ENCODE assay signal across 11 cellular contexts in genomic region chr2:58131191-58132011, GRCh38.
DNase-seq lines count a peak whose midpoint lies in the region; ATAC-seq and TF ChIP-seq lines count a peak whose summit lies in the region.
"Had no signal": no experiment of that assay in that cellular context is flagged by ENCODE, and none has a peak within 500 bp of the region (broad histone marks: within the 10 kb centered on the region; RNA-seq: fewer than 3 reads in every experiment).

No MANE protein-coding gene starts in this region.

- H3K27me3 ChIP-seq in foreskin keratinocyte: no peaks in the 10 kb centered on the region
- H3K27me3 ChIP-seq: BLaER1 treated with 17β-estradiol and CSF1 and Interleukin-3, amounts not matched to agents 10 nM and 100 nM had no signal

- peak; percentile 38 for TF ChIP-seq CTCF in foreskin keratinocyte (conservative IDR thresholded peaks at IDR 0.05)

- no peaks in the 10 kb centered on the region for H3K9me3 Mint-ChIP-seq in immature natural killer cell
- H3K9me3 Mint-ChIP-seq: effector memory CD8-positive, alpha-beta T cell had no signal

- H3K27me3 Mint-ChIP-seq in immature natural killer cell (ENCODE audit: low read depth in 3 of 3): no peaks in the 10 kb centered on the region
- H3K27me3 Mint-ChIP-seq: effector memory CD8-positive, alpha-beta T cell had no signal

- no peaks in the 10 kb centered on the region for H3K4me1 ChIP-seq in foreskin keratinocyte
- H3K4me1 ChIP-seq: BLaER1 treated with 17β-estradiol and CSF1 and Interleukin-3, amounts not matched to agents 10 nM and 100 nM had no signal

- H3K4me3 Mint-ChIP-seq in immature natural killer cell: no peak overlapping the region
- H3K4me3 Mint-ChIP-seq: effector memory CD8-positive, alpha-beta T cell had no signal

- no peak overlapping the region for H3K27ac ChIP-seq in foreskin keratinocyte
- H3K27ac ChIP-seq: BLaER1 treated with 17β-estradiol and CSF1 and Interleukin-3, amounts not matched to agents 10 nM and 100 nM; WERI-Rb-1 had no signal

- peak; percentile 27 for DNase-seq in NCI-H1092 treated with DMSO at 0.1 percent for 48 hours (lab: John Stamatoyannopoulos, UW)
- DNase-seq in NCI-H1092 (lab: John Stamatoyannopoulos, UW): no peak
- DNase-seq in SHP77 treated with DMSO at 0.1 percent for 48 hours (lab: John Stamatoyannopoulos, UW): peak; percentile 24
- DNase-seq in foreskin keratinocyte: no peak
- DNase-seq in sciatic nerve (ENCODE audit: low spot score): peak; percentile 63
- DNase-seq in activated naive CD4-positive, alpha-beta T cell treated with Interleukin-2 at 50 U/mL for 16 hours: no peak
- DNase-seq in immature natural killer cell: no peak
- DNase-seq in cortex of kidney (lab: John Stamatoyannopoulos, UW): no peak
- DNase-seq: effector memory CD8-positive, alpha-beta T cell; WERI-Rb-1 had no signal

- H3K27ac Mint-ChIP-seq in immature natural killer cell: no peak overlapping the region

- intact Hi-C loops in sciatic nerve (cut with DNase I): no loop called here

- ATAC-seq in foreskin keratinocyte (no peak), sciatic nerve (peak; percentile 86)
- ATAC-seq: effector memory CD8-positive, alpha-beta T cell had no signal

- no peaks in the 10 kb centered on the region for H3K4me1 Mint-ChIP-seq in immature natural killer cell

- H3K36me3 Mint-ChIP-seq in immature natural killer cell: peaks cover 0 to 20% (median 7%) of the 10 kb centered on the region in 3 donors

Comparison
In these comparisons a context has a peak if more than half of its experiments do, and no peak if none do; other contexts are left out.
1. DNase-seq: peak in NCI-H1092 treated with DMSO at 0.1 percent for 48 hours (single experiment), SHP77 treated with DMSO at 0.1 percent for 48 hours (single experiment) and sciatic nerve (single experiment); none in NCI-H1092 (single experiment), foreskin keratinocyte (0 of 2), activated naive CD4-positive, alpha-beta T cell treated with Interleukin-2 at 50 U/mL for 16 hours (single experiment), immature natural killer cell (0 of 3) and cortex of kidney (single experiment).